ENCODE assay signal across 8 cellular contexts in the genomic region with DNA sequence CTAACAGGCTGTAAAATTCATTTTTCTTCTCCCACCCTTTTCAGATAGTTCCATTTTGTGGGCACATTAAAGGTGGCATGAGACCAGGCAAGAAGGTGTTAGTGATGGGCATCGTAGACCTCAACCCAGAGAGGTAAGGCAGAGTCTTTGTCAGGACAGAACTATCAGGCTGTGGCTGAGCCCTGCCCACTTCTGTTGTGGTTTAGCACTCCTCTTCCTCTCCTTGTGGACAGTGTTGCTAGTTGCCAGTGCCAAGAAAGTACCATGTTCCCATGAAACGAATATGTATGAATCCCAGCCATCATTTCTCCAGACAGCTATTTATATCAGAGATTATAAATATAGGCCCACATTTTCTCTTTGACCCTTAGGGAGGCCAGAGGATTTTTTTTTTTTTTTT. TPM values are rescaled to one million over a fixed set of nuclear protein-coding genes. Genes with fewer than 3 reads are reported as not detected.
DNase-seq lines count a peak whose midpoint lies in the region; ATAC-seq and TF ChIP-seq lines count a peak whose summit lies in the region.

No MANE protein-coding gene starts in this region.

- POLR2A ChIA-PET in CD8-positive, alpha-beta memory T cell (lab: Charles Lee) = no interaction called here

- H3K27me3 Mint-ChIP-seq in CD8-positive, alpha-beta memory T cell = peaks cover 10 to 48% of the 10 kb centered on the region in 2 donors

- H3K27ac ChIP-seq in CD8-positive, alpha-beta memory T cell (ENCODE audit: low read depth, low read length) = no peak overlapping the region
- H3K27ac ChIP-seq in coronary artery (peak overlapping the region; percentile 91 to 98), neural cell (ENCODE audit: low read length) (no peak overlapping the region)

- H3K9me3 Mint-ChIP-seq in CD8-positive, alpha-beta memory T cell = no peaks in the 10 kb centered on the region

- H3K9me2 ChIP-seq in neural cell (ENCODE audit: insufficient read depth, low read length) = no peaks in the 10 kb centered on the region

- no peaks in the 10 kb centered on the region for H3K27me3 ChIP-seq in CD8-positive, alpha-beta memory T cell (ENCODE audit: insufficient read depth, low read length, poor library complexity, severe bottlenecking)
- H3K27me3 ChIP-seq in neural cell (ENCODE audit: insufficient read depth, low read depth, low read length) = no peaks in the 10 kb centered on the region

- H3K4me3 Mint-ChIP-seq in CD8-positive, alpha-beta memory T cell = peak overlapping the region; percentile 78 to 90 (median 83)

- in situ Hi-C loops in KBM-7 (cut with MboI; ENCODE audit: low pct_unique_long_range_greater_than_20kb, low sequenced_read_pairs) = no loop called here

- no peaks in the 10 kb centered on the region for H3F3A ChIP-seq in neural cell (ENCODE audit: insufficient read depth, low read length, poor library complexity, severe bottlenecking)

- TF ChIP-seq RAD21 in neural cell (conservative IDR thresholded peaks at IDR 0.05) = no peak

- no peaks in the 10 kb centered on the region for H3K4me1 ChIP-seq in CD8-positive, alpha-beta memory T cell (ENCODE audit: insufficient read depth, low read length)

- no peaks in the 10 kb centered on the region for H4K20me1 ChIP-seq in neural cell (ENCODE audit: insufficient read depth)

- no peaks in the 10 kb centered on the region for H3K36me3 ChIP-seq in CD8-positive, alpha-beta memory T cell (ENCODE audit: insufficient read depth, low read length)
- peaks cover 9% of the 10 kb centered on the region for H3K36me3 ChIP-seq in neural cell (ENCODE audit: insufficient read depth, low read length)

- peaks cover 0 to 1% (median 0%) of the 10 kb centered on the region in 3 donors for H3K36me3 Mint-ChIP-seq in CD8-positive, alpha-beta memory T cell

- no peak for TF ChIP-seq EP300 in neural cell (conservative IDR thresholded peaks at IDR 0.05; ENCODE audit: poor library complexity, severe bottlenecking)

- no peaks in the 10 kb centered on the region for H3K9me3 ChIP-seq in CD8-positive, alpha-beta memory T cell (ENCODE audit: low read length)
- H3K9me3 ChIP-seq in neural cell (ENCODE audit: low read length) = no peaks in the 10 kb centered on the region

- H3K4me2 ChIP-seq in neural cell (ENCODE audit: low read length) = peak overlapping the region; percentile 26

- DNase-seq in CD8-positive, alpha-beta memory T cell = no peak
- DNase-seq in KBM-7 (peak; percentile 25), coronary artery (ENCODE audit: low spot score) (no peak), NCI-H2107 (lab: John Stamatoyannopoulos, UW) (no peak)
- no peak for DNase-seq in effector CD4-positive, alpha-beta T cell

- H3K4me1 Mint-ChIP-seq in CD8-positive, alpha-beta memory T cell = peaks cover 7 to 15% (median 13%) of the 10 kb centered on the region in 3 donors

- H3K9ac ChIP-seq in neural cell (ENCODE audit: low read length) = peak overlapping the region; percentile 89

- TF ChIP-seq CTCF in coronary artery (IDR thresholded peaks at IDR 0.05) = no peak
- no peak for TF ChIP-seq CTCF in neural cell (IDR thresholded peaks at IDR 0.05; ENCODE audit: poor library complexity, severe bottlenecking)

- no peak overlapping the region for H2AFZ ChIP-seq in neural cell (ENCODE audit: low read depth, low read length)

- ATAC-seq in GM18498 (IDR thresholded peaks at IDR 0.05; ENCODE audit: unreplicated experiment) (no peak), GM18870 (IDR thresholded peaks at IDR 0.05; ENCODE audit: unreplicated experiment) (no peak)

- no peak overlapping the region for H3K4me3 ChIP-seq in CD8-positive, alpha-beta memory T cell (ENCODE audit: low read length)
- H3K4me3 ChIP-seq in coronary artery = peak overlapping the region; percentile 96
- H3K4me3 ChIP-seq in neural cell (ENCODE audit: low read length) = peak overlapping the region; percentile 91

- peaks cover 7% of the 10 kb centered on the region for H3K79me2 ChIP-seq in neural cell (replicated peaks; ENCODE audit: insufficient read depth, low read length)

- peak overlapping the region in 3 of 8 donors; percentile 8 to 68 (median 35) for H3K27ac Mint-ChIP-seq in CD8-positive, alpha-beta memory T cell

- CTCF ChIA-PET in CD8-positive, alpha-beta memory T cell (lab: Charles Lee) = no interaction called here

TF ChIP-seq in neural cell, 6 proteins besides CTCF, POLR2A, EP300 and RAD21:
- no peak for TF ChIP-seq TAF1 (IDR thresholded peaks at IDR 0.05; ENCODE audit: low read depth)
- no peak for TF ChIP-seq MXI1 (conservative IDR thresholded peaks at IDR 0.05; ENCODE audit: poor library complexity, severe bottlenecking)
- TF ChIP-seq, protein P1, sequence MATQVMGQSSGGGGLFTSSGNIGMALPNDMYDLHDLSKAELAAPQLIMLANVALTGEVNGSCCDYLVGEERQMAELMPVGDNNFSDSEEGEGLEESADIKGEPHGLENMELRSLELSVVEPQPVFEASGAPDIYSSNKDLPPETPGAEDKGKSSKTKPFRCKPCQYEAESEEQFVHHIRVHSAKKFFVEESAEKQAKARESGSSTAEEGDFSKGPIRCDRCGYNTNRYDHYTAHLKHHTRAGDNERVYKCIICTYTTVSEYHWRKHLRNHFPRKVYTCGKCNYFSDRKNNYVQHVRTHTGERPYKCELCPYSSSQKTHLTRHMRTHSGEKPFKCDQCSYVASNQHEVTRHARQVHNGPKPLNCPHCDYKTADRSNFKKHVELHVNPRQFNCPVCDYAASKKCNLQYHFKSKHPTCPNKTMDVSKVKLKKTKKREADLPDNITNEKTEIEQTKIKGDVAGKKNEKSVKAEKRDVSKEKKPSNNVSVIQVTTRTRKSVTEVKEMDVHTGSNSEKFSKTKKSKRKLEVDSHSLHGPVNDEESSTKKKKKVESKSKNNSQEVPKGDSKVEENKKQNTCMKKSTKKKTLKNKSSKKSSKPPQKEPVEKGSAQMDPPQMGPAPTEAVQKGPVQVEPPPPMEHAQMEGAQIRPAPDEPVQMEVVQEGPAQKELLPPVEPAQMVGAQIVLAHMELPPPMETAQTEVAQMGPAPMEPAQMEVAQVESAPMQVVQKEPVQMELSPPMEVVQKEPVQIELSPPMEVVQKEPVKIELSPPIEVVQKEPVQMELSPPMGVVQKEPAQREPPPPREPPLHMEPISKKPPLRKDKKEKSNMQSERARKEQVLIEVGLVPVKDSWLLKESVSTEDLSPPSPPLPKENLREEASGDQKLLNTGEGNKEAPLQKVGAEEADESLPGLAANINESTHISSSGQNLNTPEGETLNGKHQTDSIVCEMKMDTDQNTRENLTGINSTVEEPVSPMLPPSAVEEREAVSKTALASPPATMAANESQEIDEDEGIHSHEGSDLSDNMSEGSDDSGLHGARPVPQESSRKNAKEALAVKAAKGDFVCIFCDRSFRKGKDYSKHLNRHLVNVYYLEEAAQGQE (IDR thresholded peaks at IDR 0.05; ENCODE audit: borderline replicate concordance) = no peak
- TF ChIP-seq EZH2 (IDR thresholded peaks at IDR 0.05; ENCODE audit: borderline replicate concordance, insufficient read depth, low read length, poor library complexity, severe bottlenecking) = no peak
- TF ChIP-seq POLR2AphosphoS5 (IDR thresholded peaks at IDR 0.05) = no peak
- TF ChIP-seq SMC3 (conservative IDR thresholded peaks at IDR 0.05; ENCODE audit: poor library complexity) = no peak

RNA-seq across cellular contexts. Expression of a gene that starts 1.6 kb away (rescaled TPM):
- total RNA-seq in CD8-positive, alpha-beta memory T cell = under 1 TPM; 0.84 to 0.98 TPM
- polyA plus RNA-seq in CD8-positive, alpha-beta memory T cell = 0.72 TPM
- 39.3 and 43.6 TPM in 2 replicates for polyA plus RNA-seq in neural cell
- 56.1 and 61.4 TPM in 2 replicates for polyA minus RNA-seq in neural cell

Comparison
In these comparisons a context has a peak if more than half of its experiments do, and no peak if none do; other contexts are left out.
1. H3K27ac ChIP-seq: peak in coronary artery (2 of 2); none in CD8-positive, alpha-beta memory T cell (single experiment) and neural cell (single experiment).
2. RNA of a gene that starts 1.6 kb away (polyA plus RNA-seq): 39.3 to 43.6 TPM in neural cell; 0.72 TPM in CD8-positive, alpha-beta memory T cell (single experiment); every median in the first group is over 10 times any median in the second.